Comparison of ENCODE assay signal across 8 cellular contexts in genomic region chr19:38929929-38930775, GRCh38. TPM values are rescaled to one million over a fixed set of nuclear protein-coding genes. Genes with fewer than 3 reads are reported as not detected.
DNase-seq lines count a peak whose midpoint lies in the region; ATAC-seq lines count a peak whose summit lies in the region.

SARS2 (minus strand) TSS chr19:38930763; CDS start chr19:38930736, 27 bp downstream.

- intact Hi-C loops in activated T-helper 1 cell treated with anti-CD3 and anti-CD28 coated beads, Interleukin-12 subunit alpha, Interleukin-12 subunit beta, Interleukin-2, Interleukin-4 antibody, amounts not matched to agents 30 ng/mL and 10 ng/mL and 1 ng/mL, durations not matched to agents 14 hours and 24 hours and 36 hours (cut with micrococcal nuclease): loop anchor here (1.0 to 2.0 kb wide), 11 partner anchors 31 to 594 kb away; partner anchors contain the start of genes ACTN4, ECH1, NFKBIB and RINL

- no peaks in the 10 kb centered on the region for H3K9me3 Mint-ChIP-seq in activated T-helper 1 cell treated with anti-CD3 and anti-CD28 coated beads, Interleukin-12 subunit alpha, Interleukin-12 subunit beta, Interleukin-2, Interleukin-4 antibody, amounts not matched to agents 30 ng/mL and 10 ng/mL and 1 ng/mL, durations not matched to agents 14 hours and 24 hours and 36 hours
- peaks cover 0 to 7% (median 5%) of the 10 kb centered on the region in 7 donors for H3K9me3 Mint-ChIP-seq in naive B cell
- peaks cover 3 to 5% of the 10 kb centered on the region in 2 donors for H3K9me3 Mint-ChIP-seq in stimulated activated naive B cell treated with anti-CD40 and anti-IgM and Interleukin-4, amounts not matched to agents 10 μg/mL and 1 μg/mL and 100 μg/mL, for 72 hours

- H3K4me3 Mint-ChIP-seq in activated T-helper 1 cell treated with anti-CD3 and anti-CD28 coated beads, Interleukin-12 subunit alpha, Interleukin-12 subunit beta, Interleukin-2, Interleukin-4 antibody, amounts not matched to agents 30 ng/mL and 10 ng/mL and 1 ng/mL, durations not matched to agents 14 hours and 24 hours and 36 hours: peak within 1 kb of the TSS; percentile 99
- peak within 1 kb of the TSS; percentile 96 to 99 (median 98) for H3K4me3 Mint-ChIP-seq in naive B cell
- peak within 1 kb of the TSS; percentile 85 to 95 for H3K4me3 Mint-ChIP-seq in stimulated activated naive B cell treated with anti-CD40 and anti-IgM and Interleukin-4, amounts not matched to agents 10 μg/mL and 1 μg/mL and 100 μg/mL, for 72 hours

- peaks cover 29% of the 10 kb centered on the region for H3K36me3 Mint-ChIP-seq in activated T-helper 1 cell treated with anti-CD3 and anti-CD28 coated beads, Interleukin-12 subunit alpha, Interleukin-12 subunit beta, Interleukin-2, Interleukin-4 antibody, amounts not matched to agents 30 ng/mL and 10 ng/mL and 1 ng/mL, durations not matched to agents 14 hours and 24 hours and 36 hours (ENCODE audit: low read depth)
- H3K36me3 Mint-ChIP-seq in naive B cell: peaks cover 0 to 9% of the 10 kb centered on the region in 2 donors
- peaks cover 40 to 46% of the 10 kb centered on the region in 2 donors for H3K36me3 Mint-ChIP-seq in stimulated activated naive B cell treated with anti-CD40 and anti-IgM and Interleukin-4, amounts not matched to agents 10 μg/mL and 1 μg/mL and 100 μg/mL, for 72 hours

- H3K27me3 Mint-ChIP-seq in activated T-helper 1 cell treated with anti-CD3 and anti-CD28 coated beads, Interleukin-12 subunit alpha, Interleukin-12 subunit beta, Interleukin-2, Interleukin-4 antibody, amounts not matched to agents 30 ng/mL and 10 ng/mL and 1 ng/mL, durations not matched to agents 14 hours and 24 hours and 36 hours (ENCODE audit: insufficient read depth): no peaks in the 10 kb centered on the region
- no peaks in the 10 kb centered on the region for H3K27me3 Mint-ChIP-seq in naive B cell
- no peaks in the 10 kb centered on the region for H3K27me3 Mint-ChIP-seq in stimulated activated naive B cell treated with anti-CD40 and anti-IgM and Interleukin-4, amounts not matched to agents 10 μg/mL and 1 μg/mL and 100 μg/mL, for 72 hours

- H3K27ac Mint-ChIP-seq in activated T-helper 1 cell treated with anti-CD3 and anti-CD28 coated beads, Interleukin-12 subunit alpha, Interleukin-12 subunit beta, Interleukin-2, Interleukin-4 antibody, amounts not matched to agents 30 ng/mL and 10 ng/mL and 1 ng/mL, durations not matched to agents 14 hours and 24 hours and 36 hours: peak within 1 kb of the TSS; percentile 97
- peak within 1 kb of the TSS; percentile 94 to 100 (median 99) for H3K27ac Mint-ChIP-seq in naive B cell
- H3K27ac Mint-ChIP-seq in stimulated activated naive B cell treated with anti-CD40 and anti-IgM and Interleukin-4, amounts not matched to agents 10 μg/mL and 1 μg/mL and 100 μg/mL, for 72 hours: peak within 1 kb of the TSS; percentile 99

- peaks cover 28% of the 10 kb centered on the region for H3K4me1 Mint-ChIP-seq in activated T-helper 1 cell treated with anti-CD3 and anti-CD28 coated beads, Interleukin-12 subunit alpha, Interleukin-12 subunit beta, Interleukin-2, Interleukin-4 antibody, amounts not matched to agents 30 ng/mL and 10 ng/mL and 1 ng/mL, durations not matched to agents 14 hours and 24 hours and 36 hours (ENCODE audit: low read depth)
- H3K4me1 Mint-ChIP-seq in naive B cell: peaks cover 26 to 29% (median 29%) of the 10 kb centered on the region in 3 donors
- peaks cover 14 to 51% of the 10 kb centered on the region in 2 donors for H3K4me1 Mint-ChIP-seq in stimulated activated naive B cell treated with anti-CD40 and anti-IgM and Interleukin-4, amounts not matched to agents 10 μg/mL and 1 μg/mL and 100 μg/mL, for 72 hours

- ATAC-seq in naive B cell (ENCODE audit: low read depth in 2 of 2): peak; percentile 40 to 56
- ATAC-seq in stimulated activated naive B cell treated with anti-CD40 and anti-IgM and Interleukin-4, amounts not matched to agents 10 μg/mL and 1 μg/mL and 100 μg/mL, for 72 hours (replicated peaks): peak; percentile 13 to 60

- peak; percentile 95 for DNase-seq in Daoy (ENCODE audit: low read depth)
- peak; percentile 96 for DNase-seq in GOT3 (lab: John Stamatoyannopoulos, UW)
- peak; percentile 91 for DNase-seq in LHCN-M2 (ENCODE audit: low read depth)
- peak; percentile 96 for DNase-seq in RKO (ENCODE audit: low spot score)
- peak; percentile 91 for DNase-seq in activated T-helper 1 cell treated with anti-CD3 and anti-CD28 coated beads, Interleukin-12 subunit alpha, Interleukin-12 subunit beta, Interleukin-2, Interleukin-4 antibody, amounts not matched to agents 30 ng/mL and 10 ng/mL and 1 ng/mL, durations not matched to agents 14 hours and 24 hours and 36 hours (ENCODE audit: low spot score)
- DNase-seq in fibroblast of gingiva (ENCODE audit: low read depth): peak; percentile 92
- peak; percentile 96 for DNase-seq in naive B cell
- peak; percentile 89 for DNase-seq in stimulated activated naive B cell treated with anti-CD40 and anti-IgM and Interleukin-4, amounts not matched to agents 10 μg/mL and 1 μg/mL and 100 μg/mL, for 72 hours

RNA-seq across cellular contexts. Expression of gene SARS2, which starts in this region (rescaled TPM):
- total RNA-seq in Daoy (2014; rRNA removed; shearing (Covaris generic)): 39.1 and 45.1 TPM in 2 replicates
- 29.9 and 35.9 TPM in 2 replicates for total RNA-seq in LHCN-M2 (2014; rRNA removed)
- polyA plus RNA-seq in LHCN-M2 (2012): 20.1 TPM
- total RNA-seq in activated T-helper 1 cell treated with anti-CD3 and anti-CD28 coated beads, Interleukin-12 subunit alpha, Interleukin-12 subunit beta, Interleukin-2, Interleukin-4 antibody, amounts not matched to agents 30 ng/mL and 10 ng/mL and 1 ng/mL, durations not matched to agents 14 hours and 24 hours and 36 hours: 36.5 and 38.4 TPM in 2 replicates
- 10 to 100 TPM in 5 of 6 donors, 1 to 10 TPM in 1; 3.6 to 16.6 (median 12.5) TPM for polyA plus RNA-seq in naive B cell (ENCODE audit: low read depth in 6 of 6)

Comparison
In these comparisons a context has a peak if more than half of its experiments do, and no peak if none do; other contexts are left out.
1. Peak in every context shown above with its lines: DNase-seq and ATAC-seq.